18 cellular contexts compared by ENCODE assay signal in genomic region chr18:58538604-58539386, GRCh38.
DNase-seq lines count a peak whose midpoint lies in the region; ATAC-seq and TF ChIP-seq lines count a peak whose summit lies in the region.
"Had no signal": no experiment of that assay in that cellular context is flagged by ENCODE, and none has a peak within 500 bp of the region (broad histone marks: within the 10 kb centered on the region; RNA-seq: fewer than 3 reads in every experiment).

No MANE protein-coding gene starts in this region.

- no peaks in the 10 kb centered on the region for H3K36me3 Mint-ChIP-seq in CD4-positive, CD25-positive, alpha-beta regulatory T cell
- peaks cover 26% of the 10 kb centered on the region for H3K36me3 Mint-ChIP-seq in chondrocyte (ENCODE audit: low read depth)
- no peaks in the 10 kb centered on the region for H3K36me3 Mint-ChIP-seq in activated CD4-positive, alpha-beta T cell treated with anti-CD3 and anti-CD28 coated beads, Interleukin-2, amount 10 ng/mL, durations not matched to agents 24 days and 14 days (ENCODE audit: low read depth)
- H3K36me3 Mint-ChIP-seq: brain had no signal

- H3K4me3 Mint-ChIP-seq in CD4-positive, CD25-positive, alpha-beta regulatory T cell: no peak overlapping the region
- H3K4me3 Mint-ChIP-seq in chondrocyte (ENCODE audit: unreplicated experiment): no peak overlapping the region
- H3K4me3 Mint-ChIP-seq in activated CD4-positive, alpha-beta T cell treated with anti-CD3 and anti-CD28 coated beads, Interleukin-2, amount 10 ng/mL, durations not matched to agents 24 days and 14 days: no peak overlapping the region
- H3K4me3 Mint-ChIP-seq: activated naive CD4-positive, alpha-beta T cell treated with anti-CD3 and anti-CD28 coated beads, Interleukin-2, amount 50 U/mL, for 24 hours; activated T-cell treated with anti-CD3 and anti-CD28 coated beads, Interleukin-2, amount 50 U/mL, for 24 hours; brain had no signal

- H3K9me3 Mint-ChIP-seq in CD4-positive, CD25-positive, alpha-beta regulatory T cell: peaks cover 0 to 3% (median 0%) of the 10 kb centered on the region in 7 donors
- H3K9me3 Mint-ChIP-seq in chondrocyte (ENCODE audit: low read depth): no peaks in the 10 kb centered on the region
- no peaks in the 10 kb centered on the region for H3K9me3 Mint-ChIP-seq in activated CD4-positive, alpha-beta T cell treated with anti-CD3 and anti-CD28 coated beads, Interleukin-2, amount 10 ng/mL, durations not matched to agents 24 days and 14 days
- H3K9me3 Mint-ChIP-seq: activated naive CD4-positive, alpha-beta T cell treated with anti-CD3 and anti-CD28 coated beads, Interleukin-2, amount 50 U/mL, for 24 hours had no signal

- DNase-seq in CD4-positive, CD25-positive, alpha-beta regulatory T cell: no peak
- peak; percentile 21 for DNase-seq in H7
- DNase-seq in chondrocyte (ENCODE audit: low spot score): no peak
- DNase-seq in myocyte (ENCODE audit: low read depth): peak; percentile 27
- DNase-seq in foreskin fibroblast: no peak
- no peak for DNase-seq in activated CD4-positive, alpha-beta T cell treated with anti-CD3 and anti-CD28 coated beads, Interleukin-2, amount 10 ng/mL, durations not matched to agents 24 days and 14 days
- DNase-seq: activated CD4-positive, alpha-beta T cell treated with anti-CD3 and anti-CD28 coated beads for 4 hours; activated T-cell treated with anti-CD3 and anti-CD28 coated beads, Interleukin-2, amount 50 U/mL, for 24 hours; C1 segment of cervical spinal cord; KG1; NCI-H1417; SJCRH30; T1000 had no signal

- no peaks in the 10 kb centered on the region for H3K9me3 ChIP-seq in CD4-positive, CD25-positive, alpha-beta regulatory T cell (ENCODE audit: control insufficient read depth in 2 of 2, low read length in 2 of 2)
- H3K9me3 ChIP-seq: SJCRH30 had no signal

- no peak for TF ChIP-seq CTCF in chondrocyte (IDR thresholded peaks at IDR 0.05)
- TF ChIP-seq CTCF in foreskin fibroblast (IDR thresholded peaks at IDR 0.05; ENCODE audit: low read depth, low read length): no peak

- H3K36me3 ChIP-seq in CD4-positive, CD25-positive, alpha-beta regulatory T cell (ENCODE audit: control insufficient read depth, insufficient read depth, low read length): no peaks in the 10 kb centered on the region
- H3K36me3 ChIP-seq in H7 (replicated peaks; ENCODE audit: control insufficient read depth, insufficient read depth, low read length): no peaks in the 10 kb centered on the region
- H3K36me3 ChIP-seq: SJCRH30 had no signal

- peak overlapping the region in 2 of 3 donors; percentile 27 to 52 for H3K27ac Mint-ChIP-seq in CD4-positive, CD25-positive, alpha-beta regulatory T cell
- peak overlapping the region; percentile 45 for H3K27ac Mint-ChIP-seq in chondrocyte (ENCODE audit: unreplicated experiment)
- no peak overlapping the region for H3K27ac Mint-ChIP-seq in activated CD4-positive, alpha-beta T cell treated with anti-CD3 and anti-CD28 coated beads, Interleukin-2, amount 10 ng/mL, durations not matched to agents 24 days and 14 days
- H3K27ac Mint-ChIP-seq: activated naive CD4-positive, alpha-beta T cell treated with anti-CD3 and anti-CD28 coated beads, Interleukin-2, amount 50 U/mL, for 24 hours; activated T-cell treated with anti-CD3 and anti-CD28 coated beads, Interleukin-2, amount 50 U/mL, for 24 hours had no signal

- peaks cover 4% of the 10 kb centered on the region for H3K27me3 Mint-ChIP-seq in CD4-positive, CD25-positive, alpha-beta regulatory T cell
- no peaks in the 10 kb centered on the region for H3K27me3 Mint-ChIP-seq in chondrocyte (ENCODE audit: low read depth)
- H3K27me3 Mint-ChIP-seq in activated CD4-positive, alpha-beta T cell treated with anti-CD3 and anti-CD28 coated beads, Interleukin-2, amount 10 ng/mL, durations not matched to agents 24 days and 14 days: peaks cover 40% of the 10 kb centered on the region
- H3K27me3 Mint-ChIP-seq: activated naive CD4-positive, alpha-beta T cell treated with anti-CD3 and anti-CD28 coated beads, Interleukin-2, amount 50 U/mL, for 24 hours had no signal

- no peak overlapping the region for H3K27ac ChIP-seq in CD4-positive, CD25-positive, alpha-beta regulatory T cell (ENCODE audit: insufficient read depth, low read length, poor library complexity, severe bottlenecking)
- H3K27ac ChIP-seq: SJCRH30 had no signal

- ATAC-seq in CD4-positive, CD25-positive, alpha-beta regulatory T cell (ENCODE audit: low read depth in 2 of 2): no peak
- ATAC-seq in GM18873 (IDR thresholded peaks at IDR 0.05; ENCODE audit: low FRiP score, unreplicated experiment) (no peak), GM18909 (IDR thresholded peaks at IDR 0.05; ENCODE audit: poor library complexity, unreplicated experiment) (no peak)
- ATAC-seq: esophagus mucosa had no signal

- H3K4me1 ChIP-seq in CD4-positive, CD25-positive, alpha-beta regulatory T cell (ENCODE audit: control insufficient read depth, insufficient read depth, low read length, poor library complexity, severe bottlenecking): peaks cover 6% of the 10 kb centered on the region

- H3K27me3 ChIP-seq in CD4-positive, CD25-positive, alpha-beta regulatory T cell (ENCODE audit: control insufficient read depth, insufficient read depth, low read length): no peaks in the 10 kb centered on the region
- no peaks in the 10 kb centered on the region for H3K27me3 ChIP-seq in H7 (ENCODE audit: control insufficient read depth, insufficient read depth, low read length)
- H3K27me3 ChIP-seq: SJCRH30 had no signal

- no peak overlapping the region for H3K4me3 ChIP-seq in CD4-positive, CD25-positive, alpha-beta regulatory T cell (ENCODE audit: low read depth, low read length)
- H3K4me3 ChIP-seq in H7 (ENCODE audit: insufficient read depth, low read depth, low read length) (no peak overlapping the region), foreskin fibroblast (ENCODE audit: low read depth in 1 of 2, low read length in 2 of 2) (no peak overlapping the region)
- H3K4me3 ChIP-seq: SJCRH30 had no signal

- intact Hi-C loops in activated CD4-positive, alpha-beta T cell treated with anti-CD3 and anti-CD28 coated beads, Interleukin-2, amount 10 ng/mL, durations not matched to agents 24 days and 14 days (cut with micrococcal nuclease): no loop called here

- H3K4me1 Mint-ChIP-seq in CD4-positive, CD25-positive, alpha-beta regulatory T cell: peaks cover 7 to 28% (median 18%) of the 10 kb centered on the region in 4 donors
- peaks cover 55% of the 10 kb centered on the region for H3K4me1 Mint-ChIP-seq in chondrocyte (ENCODE audit: low read depth)
- peaks cover 61% of the 10 kb centered on the region for H3K4me1 Mint-ChIP-seq in activated CD4-positive, alpha-beta T cell treated with anti-CD3 and anti-CD28 coated beads, Interleukin-2, amount 10 ng/mL, durations not matched to agents 24 days and 14 days

Comparison
In these comparisons a context has a peak if more than half of its experiments do, and no peak if none do; other contexts are left out.
1. DNase-seq: peak in H7 (single experiment) and myocyte (single experiment); none in CD4-positive, CD25-positive, alpha-beta regulatory T cell (0 of 3), chondrocyte (single experiment), foreskin fibroblast (0 of 2) and activated CD4-positive, alpha-beta T cell treated with anti-CD3 and anti-CD28 coated beads, Interleukin-2, amount 10 ng/mL, durations not matched to agents 24 days and 14 days (single experiment).